ENCODE assay signal across 9 cellular contexts in the genomic region with DNA sequence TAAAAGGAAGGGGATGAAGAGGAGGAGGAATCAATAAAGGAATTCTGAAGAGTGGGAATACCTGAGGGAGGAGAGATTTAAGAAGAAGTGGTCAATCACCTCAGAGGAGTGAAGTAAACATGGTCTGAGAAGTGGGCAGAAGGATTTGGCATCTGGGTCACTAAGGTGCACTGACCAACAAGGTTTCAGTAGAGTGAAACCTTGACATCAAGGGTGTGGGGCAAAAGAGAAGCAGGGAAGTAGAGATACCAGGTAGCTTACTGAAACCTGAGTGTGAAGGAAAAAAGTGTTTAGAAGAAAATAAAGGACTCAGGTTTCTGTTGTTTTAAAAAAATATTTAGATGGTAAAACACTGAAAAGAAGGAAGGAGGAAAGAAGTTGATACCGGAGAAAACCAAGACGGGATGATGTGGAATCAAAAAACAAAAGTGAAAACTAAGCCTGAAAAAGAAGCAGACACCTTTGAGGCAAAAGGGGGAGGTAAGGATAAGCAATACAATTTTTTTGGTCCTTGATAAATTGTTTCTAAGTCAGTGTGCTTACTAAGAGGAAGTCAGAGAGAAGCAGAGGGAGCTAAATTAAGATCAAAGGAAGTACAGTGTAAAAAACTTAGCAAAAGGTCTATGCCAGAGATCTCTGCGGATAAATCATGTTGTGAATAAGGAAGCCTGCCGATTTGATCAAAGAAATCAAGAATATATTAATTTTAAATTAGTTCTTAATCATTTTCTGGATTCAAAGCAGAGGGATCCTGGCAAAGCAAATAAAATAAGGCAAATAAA.
DNase-seq lines count a peak whose midpoint lies in the region; ATAC-seq and TF ChIP-seq lines count a peak whose summit lies in the region.
"Had no signal": no experiment of that assay in that cellular context is flagged by ENCODE, and none has a peak within 500 bp of the region (broad histone marks: within the 10 kb centered on the region; RNA-seq: fewer than 3 reads in every experiment).

No MANE protein-coding gene starts in this region.

- H3K36me3 ChIP-seq in GM06990 (ENCODE audit: control insufficient read depth, insufficient read depth, low read length) = no peaks in the 10 kb centered on the region

- H3K4me3 ChIP-seq in GM06990 (replicated peaks; ENCODE audit: low read depth, low read length) (peak overlapping the region; percentile 36), foreskin fibroblast (ENCODE audit: low read depth in 1 of 2, low read length in 2 of 2) (no peak overlapping the region)

- H3K27me3 ChIP-seq in GM06990 (replicated peaks; ENCODE audit: control insufficient read depth, insufficient read depth, low read length) = no peaks in the 10 kb centered on the region

- no peaks in the 10 kb centered on the region for H3K9me3 Mint-ChIP-seq in central memory CD8-positive, alpha-beta T cell

- H3K4me3 Mint-ChIP-seq in central memory CD8-positive, alpha-beta T cell = no peak overlapping the region

- peak; percentile 38 for DNase-seq in GM06990 (ENCODE audit: extremely low read depth, insufficient read length)
- no peak for DNase-seq in central memory CD8-positive, alpha-beta T cell (ENCODE audit: low spot score in 2 of 2)
- DNase-seq in NCI-H2171 (lab: John Stamatoyannopoulos, UW) = no peak
- DNase-seq in foreskin fibroblast = no peak
- no peak for DNase-seq in D341Med (ENCODE audit: low spot score)
- no peak for DNase-seq in NCI-H226
- DNase-seq: activated CD4-positive, CD25-positive, alpha-beta regulatory T cell had no signal

- H3K27me3 Mint-ChIP-seq in central memory CD8-positive, alpha-beta T cell = no peaks in the 10 kb centered on the region

- H3K27ac Mint-ChIP-seq in central memory CD8-positive, alpha-beta T cell (ENCODE audit: low read depth) = peak overlapping the region; percentile 56

- ATAC-seq in GM19452 (IDR thresholded peaks at IDR 0.05; ENCODE audit: unreplicated experiment) = peak; percentile 60
- ATAC-seq in HG03558 (IDR thresholded peaks at IDR 0.05; ENCODE audit: extremely low read depth, unreplicated experiment) = peak; percentile 44
- ATAC-seq in central memory CD8-positive, alpha-beta T cell (replicated peaks; ENCODE audit: extremely low read depth, poor library complexity, severe bottlenecking) = no peak

- no peaks in the 10 kb centered on the region for H3K36me3 Mint-ChIP-seq in central memory CD8-positive, alpha-beta T cell (ENCODE audit: insufficient read depth)

- TF ChIP-seq CTCF in GM06990 (IDR thresholded peaks at IDR 0.05; ENCODE audit: insufficient read depth, low read length, poor library complexity, severe bottlenecking) (no peak), foreskin fibroblast (IDR thresholded peaks at IDR 0.05; ENCODE audit: low read depth, low read length) (no peak)

- H3K4me1 Mint-ChIP-seq in central memory CD8-positive, alpha-beta T cell = peaks cover 14% of the 10 kb centered on the region
